ENCODE assay signal across 15 cellular contexts in the genomic region with DNA sequence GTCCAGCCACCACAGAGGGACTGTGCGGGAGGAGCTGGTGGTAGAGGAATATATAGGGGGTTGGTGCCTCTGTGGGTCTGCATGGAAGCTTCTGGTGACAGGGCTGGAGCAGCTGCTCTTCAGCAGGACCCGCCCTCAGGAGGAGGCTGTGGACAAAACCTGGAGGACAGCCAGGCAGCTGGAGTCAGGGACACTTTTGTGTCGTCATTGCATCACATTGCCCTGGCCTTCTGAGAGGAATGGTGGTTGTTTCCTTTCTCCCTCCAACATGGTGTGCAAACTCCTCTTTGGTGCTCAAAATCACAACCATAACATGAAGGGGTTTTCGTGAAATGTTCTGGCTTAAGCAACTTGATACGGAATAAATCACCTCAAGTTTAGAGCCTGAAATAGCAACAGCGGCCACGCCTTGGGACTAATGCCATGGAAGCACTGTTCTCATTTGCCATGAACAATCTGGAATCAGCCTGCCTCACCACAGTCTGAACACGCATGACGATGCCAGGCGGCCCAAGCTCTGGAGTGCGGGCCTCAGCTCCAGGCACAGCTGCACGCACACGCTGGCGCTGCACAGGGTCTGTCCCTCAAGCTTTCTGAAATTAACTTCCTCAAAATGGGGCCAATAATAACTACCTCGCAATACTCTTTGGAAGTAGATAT. TPM values are rescaled to one million over a fixed set of nuclear protein-coding genes. Genes with fewer than 3 reads are reported as not detected.
DNase-seq lines count a peak whose midpoint lies in the region; ATAC-seq, FAIRE-seq and TF ChIP-seq lines count a peak whose summit lies in the region.
"Had no signal": no experiment of that assay in that cellular context is flagged by ENCODE, and none has a peak within 500 bp of the region (broad histone marks: within the 10 kb centered on the region; RNA-seq: fewer than 3 reads in every experiment).

No MANE protein-coding gene starts in this region.

- H2BK12ac ChIP-seq in neuronal stem cell (ENCODE audit: low read length), result no peak overlapping the region

- peaks cover 0 to 1% (median 0%) of the 10 kb centered on the region in 4 donors for H3K4me1 Mint-ChIP-seq in CD4-positive, alpha-beta memory T cell
- peaks cover 0 to 2% of the 10 kb centered on the region in 2 donors for H3K4me1 Mint-ChIP-seq in effector memory CD8-positive, alpha-beta T cell (ENCODE audit: low read depth in 2 of 2)

- no peaks in the 10 kb centered on the region for H3K79me1 ChIP-seq in neuronal stem cell (ENCODE audit: low read depth, low read length)

- H4K91ac ChIP-seq in neuronal stem cell (ENCODE audit: low read depth, low read length, poor library complexity), result no peak overlapping the region

- H2BK15ac ChIP-seq in neuronal stem cell (ENCODE audit: low read length), result no peak overlapping the region

- no peak for ATAC-seq in effector memory CD8-positive, alpha-beta T cell (replicated peaks)

- H3K4me3 Mint-ChIP-seq in CD4-positive, alpha-beta memory T cell, result no peak overlapping the region
- H3K4me3 Mint-ChIP-seq in effector memory CD8-positive, alpha-beta T cell, result no peak overlapping the region
- H3K4me3 Mint-ChIP-seq: HFFc6, mesothelial cell of epicardium had no signal

- no peak overlapping the region for H3K4me3 ChIP-seq in fibroblast of the aortic adventitia (ENCODE audit: low read depth, low read length)
- H3K4me3 ChIP-seq in neuronal stem cell (ENCODE audit: low read length in 2 of 2), result no peak overlapping the region
- H3K4me3 ChIP-seq in CD4-positive, alpha-beta memory T cell (ENCODE audit: low read length in 2 of 2), result no peak overlapping the region
- H3K4me3 ChIP-seq: thoracic aorta had no signal

- H3K36me3 Mint-ChIP-seq in CD4-positive, alpha-beta memory T cell, result no peaks in the 10 kb centered on the region
- no peaks in the 10 kb centered on the region for H3K36me3 Mint-ChIP-seq in effector memory CD8-positive, alpha-beta T cell (ENCODE audit: insufficient read depth)

- H4K8ac ChIP-seq in neuronal stem cell (ENCODE audit: low read depth, low read length), result no peak overlapping the region

- no peak overlapping the region for H2BK120ac ChIP-seq in neuronal stem cell (ENCODE audit: low read depth, low read length)

- POLR2A ChIA-PET in CD4-positive, alpha-beta memory T cell (lab: Charles Lee; ENCODE audit: partially characterized antibody), result no interaction called here

- H3K18ac ChIP-seq in neuronal stem cell (ENCODE audit: low read length), result peak overlapping the region; percentile 87

- no peak overlapping the region for H3K9ac ChIP-seq in neuronal stem cell (ENCODE audit: low read depth, low read length, poor library complexity)

- H3K27ac ChIP-seq in neuronal stem cell (replicated peaks; ENCODE audit: low read length), result no peak overlapping the region
- no peak overlapping the region for H3K27ac ChIP-seq in CD4-positive, alpha-beta memory T cell (ENCODE audit: low read depth, low read length)
- H3K27ac ChIP-seq: thoracic aorta had no signal

- H3K9me3 ChIP-seq in neuronal stem cell (replicated peaks in 1 of 2; ENCODE audit: control insufficient read depth in 2 of 2, insufficient read depth in 1 of 2, low read depth in 1 of 2, low read length in 2 of 2), result peaks cover 0 to 4% of the 10 kb centered on the region in 2 donors
- H3K9me3 ChIP-seq in CD4-positive, alpha-beta memory T cell (ENCODE audit: control insufficient read depth in 1 of 2, low read length in 2 of 2), result no peaks in the 10 kb centered on the region
- H3K9me3 ChIP-seq: thoracic aorta had no signal

- no peak overlapping the region for H3K23ac ChIP-seq in neuronal stem cell (ENCODE audit: low read depth, low read length, poor library complexity)

- H3K36me3 ChIP-seq in neuronal stem cell (replicated peaks in 1 of 2; ENCODE audit: control insufficient read depth in 2 of 2, insufficient read depth in 2 of 2, low read length in 2 of 2), result peaks cover 0 to 9% of the 10 kb centered on the region in 2 donors
- H3K36me3 ChIP-seq in CD4-positive, alpha-beta memory T cell (ENCODE audit: insufficient read depth, low read length), result no peaks in the 10 kb centered on the region
- H3K36me3 ChIP-seq: thoracic aorta had no signal

- no peak overlapping the region for H3K4me2 ChIP-seq in neuronal stem cell (ENCODE audit: insufficient read depth, low read length, poor library complexity, severe bottlenecking)

- peaks cover 0 to 3% (median 0%) of the 10 kb centered on the region in 8 donors for H3K9me3 Mint-ChIP-seq in CD4-positive, alpha-beta memory T cell
- no peaks in the 10 kb centered on the region for H3K9me3 Mint-ChIP-seq in effector memory CD8-positive, alpha-beta T cell
- H3K9me3 Mint-ChIP-seq: HFFc6 had no signal

- no peak for TF ChIP-seq CTCF in fibroblast of the aortic adventitia (IDR thresholded peaks at IDR 0.05; ENCODE audit: insufficient read depth, low read length)

- WGBS in neuronal stem cell (ENCODE audit: extremely low coverage in 2 of 2, insufficient read length in 2 of 2, insufficient replicate concordance in 1 of 2), 2 donors, result no CpG with 5 or more reads among the region's 15 CpGs

- H3K14ac ChIP-seq in neuronal stem cell (ENCODE audit: low read length), result no peak overlapping the region

- no peak overlapping the region for H2BK5ac ChIP-seq in neuronal stem cell (ENCODE audit: low read length)

- CTCF ChIA-PET in CD4-positive, alpha-beta memory T cell (lab: Charles Lee; ENCODE audit: partially characterized antibody), result no interaction called here

- no peak for FAIRE-seq in HTR-8/SVneo (lab: Jason Lieb, UNC)

- H3K27me3 ChIP-seq in neuronal stem cell (ENCODE audit: control insufficient read depth in 3 of 3, insufficient read depth in 3 of 3, low read depth in 1 of 3, low read length in 3 of 3), result peaks cover 0 to 50% (median 0%) of the 10 kb centered on the region in 3 experiments
- H3K27me3 ChIP-seq in CD4-positive, alpha-beta memory T cell (ENCODE audit: insufficient read depth, low read length), result peaks cover 6% of the 10 kb centered on the region

- no peak overlapping the region for H3K4ac ChIP-seq in neuronal stem cell (ENCODE audit: low read length)

- no peak overlapping the region for H3K27ac Mint-ChIP-seq in CD4-positive, alpha-beta memory T cell
- no peak overlapping the region for H3K27ac Mint-ChIP-seq in effector memory CD8-positive, alpha-beta T cell
- H3K27ac Mint-ChIP-seq: HFFc6, mesothelial cell of epicardium had no signal

- H3K4me1 ChIP-seq in neuronal stem cell (ENCODE audit: control insufficient read depth in 2 of 2, insufficient read depth in 1 of 2, low read depth in 1 of 2, low read length in 2 of 2), result no peaks in the 10 kb centered on the region
- no peaks in the 10 kb centered on the region for H3K4me1 ChIP-seq in CD4-positive, alpha-beta memory T cell (ENCODE audit: insufficient read depth, low read length)

- H2AFZ ChIP-seq in neuronal stem cell (ENCODE audit: low read length), result no peak overlapping the region

- H3K27me3 Mint-ChIP-seq in CD4-positive, alpha-beta memory T cell, result peaks cover 8 to 11% of the 10 kb centered on the region in 2 donors
- H3K27me3 Mint-ChIP-seq in effector memory CD8-positive, alpha-beta T cell, result peaks cover 11 to 12% of the 10 kb centered on the region in 2 donors

- intact Hi-C loops in CD4-positive, alpha-beta memory T cell (cut with micrococcal nuclease), result no loop called here

- DNase-seq in DMS153 (lab: John Stamatoyannopoulos, UW) (peak; percentile 21), DMS153 treated with DMSO at 0.1 percent for 48 hours (lab: John Stamatoyannopoulos, UW; ENCODE audit: unreplicated experiment) (no peak), NCI-H446 (lab: John Stamatoyannopoulos, UW) (peak; percentile 69 to 79), fibroblast of the aortic adventitia (ENCODE audit: low read depth) (peak; percentile 31), neuronal stem cell (ENCODE audit: low spot score) (no peak), HTR-8/SVneo (ENCODE audit: insufficient read length, low spot score) (no peak)
- DNase-seq in CD4-positive, alpha-beta memory T cell, result no peak
- DNase-seq in effector memory CD8-positive, alpha-beta T cell, result no peak
- DNase-seq: 8988T; activated CD4-positive, CD25-positive, alpha-beta regulatory T cell; HFFc6; IMR-90; NCI-H2107 had no signal

- H2AK5ac ChIP-seq in neuronal stem cell (ENCODE audit: low read depth, low read length), result no peak overlapping the region

RNA-seq across cellular contexts. Expression of a gene that starts 17.1 kb away (rescaled TPM):
- 0.27 TPM in 1 of 2 replicates, not detected in the other for total RNA-seq in fibroblast of the aortic adventitia (ENCODE audit: low replicate concordance)
- not detected for polyA plus RNA-seq in neuronal stem cell (2013, experiment 1 of 2)
- polyA plus RNA-seq in neuronal stem cell (2013, experiment 2 of 2), result not detected
- not detected for total RNA-seq in CD4-positive, alpha-beta memory T cell
- not detected for polyA plus RNA-seq in CD4-positive, alpha-beta memory T cell
- total RNA-seq: HFFc6, IMR-90, mesothelial cell of epicardium, thoracic aorta had no signal
- polyA plus RNA-seq: IMR-90 had no signal

RNA-seq across cellular contexts. Expression of a gene that starts 21.8 kb away (rescaled TPM):
- 4.4 TPM in 1 of 2 replicates, not detected in the other for total RNA-seq in fibroblast of the aortic adventitia (ENCODE audit: low replicate concordance)
- 4.0 TPM for polyA plus RNA-seq in neuronal stem cell (2013, experiment 1 of 2)
- 4.6 TPM for polyA plus RNA-seq in neuronal stem cell (2013, experiment 2 of 2)
- not detected for total RNA-seq in CD4-positive, alpha-beta memory T cell
- polyA plus RNA-seq in CD4-positive, alpha-beta memory T cell, result not detected
- total RNA-seq: thoracic aorta had no signal

Comparison
In these comparisons a context has a peak if more than half of its experiments do, and no peak if none do; other contexts are left out.
1. DNase-seq: peak in DMS153 (single experiment), NCI-H446 (2 of 2) and fibroblast of the aortic adventitia (single experiment); none in DMS153 treated with DMSO at 0.1 percent for 48 hours (single experiment), neuronal stem cell (single experiment), CD4-positive, alpha-beta memory T cell (0 of 5), effector memory CD8-positive, alpha-beta T cell (0 of 3) and HTR-8/SVneo (single experiment).